Comparison of ENCODE assay signal across 23 cellular contexts in genomic region chr4:6452116-6452896, GRCh38. TPM values are rescaled to one million over a fixed set of nuclear protein-coding genes. Genes with fewer than 3 reads are reported as not detected.
"Had no signal": no experiment of that assay in that cellular context is flagged by ENCODE, and none has a peak within 500 bp of the region (broad histone marks: within the 10 kb centered on the region; RNA-seq: fewer than 3 reads in every experiment).

No MANE protein-coding gene starts in this region.

- H3K36me3 ChIP-seq: colonic mucosa, gastrocnemius medialis, spleen, tibial artery had no signal

- H3K27me3 ChIP-seq: colonic mucosa, hepatocyte, testis had no signal

- DNase-seq: colonic mucosa; effector memory CD8-positive, alpha-beta T cell; foreskin fibroblast; gastrocnemius medialis; head of caudate nucleus; kidney; naive B cell; psoas muscle; right cardiac atrium; spleen; stimulated activated CD4-positive, alpha-beta T cell treated with anti-CD3 and anti-CD28 coated beads, Interleukin-4, amount 100 ng/mL, for 4 hours; stimulated activated naive CD8-positive, alpha-beta T cell treated with anti-CD3 and anti-CD28 coated beads, Interleukin-15, Interleukin-2, amounts not matched to agents 100 U/mL and 50 U/mL, for 24 hours; testis; tibial artery had no signal

- H3K4me3 ChIP-seq: colonic mucosa, gastrocnemius medialis, hepatocyte, lung, mucosa of descending colon, psoas muscle, skin epidermis, spleen, testis, tibial artery had no signal

- H3K9me3 ChIP-seq: colonic mucosa, gastrocnemius medialis, mucosa of descending colon, psoas muscle, spleen, testis, tibial artery had no signal

- H3K4me2 ChIP-seq: hepatocyte had no signal

- H2AFZ ChIP-seq: hepatocyte had no signal

- H3K27ac ChIP-seq: colonic mucosa, epithelial cell of prostate, gastrocnemius medialis, hepatocyte, psoas muscle, skin epidermis, spleen, testis, tibial artery had no signal

- ATAC-seq: effector memory CD8-positive, alpha-beta T cell; esophagus mucosa; gastrocnemius medialis; left lobe of liver; mucosa of descending colon; psoas muscle; right cardiac atrium; stimulated activated naive CD8-positive, alpha-beta T cell treated with anti-CD3 and anti-CD28 coated beads, Interleukin-15, Interleukin-2, amounts not matched to agents 100 U/mL and 50 U/mL, for 24 hours had no signal

- H3K4me1 ChIP-seq: colonic mucosa, gastrocnemius medialis, psoas muscle had no signal

RNA-seq across cellular contexts. Expression of gene PPP2R2C, which starts 20.1 kb away (rescaled TPM):
- total RNA-seq: natural killer cell treated with Interleukin-12 subunit alpha and Interleukin-12 subunit beta and Interleukin-15 and Interleukin-18, amount 100 ng/mL, for 72 hours; osteocyte had no signal
